8 cellular contexts compared by ENCODE assay signal in the genomic region with DNA sequence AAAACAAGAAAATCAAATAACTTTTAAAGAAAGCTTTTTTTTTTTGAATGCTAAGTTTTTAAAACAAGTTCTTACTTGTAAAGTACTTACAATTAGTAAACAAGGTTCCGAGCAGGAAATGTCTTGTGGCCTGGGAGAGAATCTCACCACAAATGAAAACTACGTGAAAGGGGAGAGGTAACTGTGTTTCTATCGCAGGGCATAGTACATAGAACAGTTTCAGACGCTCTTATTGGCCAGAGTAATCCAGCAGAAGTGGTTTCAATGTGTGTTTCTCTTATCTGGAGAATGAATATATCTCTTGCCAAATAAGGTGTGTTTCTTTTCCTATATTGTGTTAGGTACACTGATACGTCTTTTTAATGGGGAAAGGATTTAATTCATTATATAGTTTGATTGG. TPM values are rescaled to one million over a fixed set of nuclear protein-coding genes. Genes with fewer than 3 reads are reported as not detected.
DNase-seq lines count a peak whose midpoint lies in the region; ATAC-seq and TF ChIP-seq lines count a peak whose summit lies in the region.

A gene with protein sequence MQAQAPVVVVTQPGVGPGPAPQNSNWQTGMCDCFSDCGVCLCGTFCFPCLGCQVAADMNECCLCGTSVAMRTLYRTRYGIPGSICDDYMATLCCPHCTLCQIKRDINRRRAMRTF (minus strand): TSS at position 154 of the 400 bp plus-strand sequence. CDS start 6,808 bp downstream, outside the sequence.

- no peaks in the 10 kb centered on the region for H4K20me1 ChIP-seq in fibroblast of lung (ENCODE audit: control insufficient read depth, extremely low read depth, insufficient read depth, low read length)

- peak; percentile 72 for ATAC-seq in CD8-positive, alpha-beta T cell
- ATAC-seq in GM19351 (IDR thresholded peaks at IDR 0.05; ENCODE audit: unreplicated experiment) (peak; percentile 38), HG03432 (IDR thresholded peaks at IDR 0.05; ENCODE audit: unreplicated experiment) (peak; percentile 45)

- H3K79me2 ChIP-seq in fibroblast of lung (ENCODE audit: control insufficient read depth, insufficient read depth, low read length) = no peaks in the 10 kb centered on the region

- CTCF ChIA-PET in CD8-positive, alpha-beta T cell (lab: Charles Lee) = interaction anchor here (0.8 to 11.1 kb wide), 12 partner anchors 11 to 167 kb away, joined by 3 to 84 read pairs (median 4); partner anchors contain the start of gene COPS4

- POLR2A ChIA-PET in CD8-positive, alpha-beta T cell (lab: Charles Lee) = interaction anchor here (1.0 to 7.8 kb wide), 13 partner anchors 10 to 170 kb away, joined by 3 to 52 read pairs (median 5); partner anchors contain the start of genes COPS4 and COQ2

- no peaks in the 10 kb centered on the region for H3K36me3 ChIP-seq in CD8-positive, alpha-beta T cell (ENCODE audit: insufficient read depth, low read length)
- H3K36me3 ChIP-seq in fibroblast of lung (ENCODE audit: control insufficient read depth, insufficient read depth, low read length) = no peaks in the 10 kb centered on the region

- peaks cover 44% of the 10 kb centered on the region for H3K4me1 Mint-ChIP-seq in CD8-positive, alpha-beta T cell (ENCODE audit: low read depth)

- intact Hi-C loops in CD8-positive, alpha-beta T cell (cut with DNase I, micrococcal nuclease) = loop anchor here (1.0 to 10.0 kb wide), 3 partner anchors 98 to 340 kb away; partner anchors contain the start of genes LIN54 (in 2 of the 2), HELQ (in 1 of the 2) and MRPS18C (in 1 of the 2)

- peak within 1 kb of the TSS; percentile 78 for H3K4me3 ChIP-seq in CD8-positive, alpha-beta T cell (ENCODE audit: low read depth, low read length)
- no peak within 1 kb of the TSS for H3K4me3 ChIP-seq in fibroblast of lung (replicated peaks in 1 of 4; ENCODE audit: control extremely low read depth in 1 of 4, insufficient read depth in 1 of 4, low read depth in 3 of 4, low read length in 4 of 4)

- no peak within 1 kb of the TSS for H3K4me2 ChIP-seq in fibroblast of lung (ENCODE audit: extremely low read depth, insufficient read depth, low read length)

- H3K9ac ChIP-seq in fibroblast of lung (ENCODE audit: insufficient read depth, low read length) = no peak within 1 kb of the TSS

- peak within 1 kb of the TSS; percentile 97 for H3K27ac ChIP-seq in CD8-positive, alpha-beta T cell (ENCODE audit: low read depth, low read length)
- H3K27ac ChIP-seq in fibroblast of lung (ENCODE audit: insufficient read depth, low read length) = no peak within 1 kb of the TSS

- H2AFZ ChIP-seq in fibroblast of lung (ENCODE audit: low read length) = peak within 1 kb of the TSS; percentile 14

- no peaks in the 10 kb centered on the region for H3K27me3 Mint-ChIP-seq in CD8-positive, alpha-beta T cell (ENCODE audit: low read depth)

- peaks cover 32% of the 10 kb centered on the region for H3K4me1 ChIP-seq in CD8-positive, alpha-beta T cell (ENCODE audit: insufficient read depth, low read length)
- H3K4me1 ChIP-seq in fibroblast of lung (ENCODE audit: control insufficient read depth, extremely low read depth, insufficient read depth, low read length) = peaks cover 3% of the 10 kb centered on the region

- DNase-seq in CD8-positive, alpha-beta T cell = peak in 6 of 7 experiments; percentile 16 to 61 (median 42)
- DNase-seq in SKM-1 treated with dmso at 0.1 percent for 144 hours (lab: John Stamatoyannopoulos, UW; ENCODE audit: unreplicated experiment) (peak; percentile 76), fibroblast of lung (ENCODE audit: low read depth in 2 of 2) (peak in 1 of 2 donors; percentile 33), D341Med (ENCODE audit: low spot score) (no peak), NCI-H446 treated with DMSO at 0.1 percent for 48 hours (lab: John Stamatoyannopoulos, UW) (no peak)
- no peak for DNase-seq in stimulated activated CD8-positive, alpha-beta memory T cell treated with anti-CD3 and anti-CD28 coated beads, Interleukin-4, amount 100 ng/mL, for 48 hours

- H3K4me3 Mint-ChIP-seq in CD8-positive, alpha-beta T cell = peak within 1 kb of the TSS; percentile 99

- TF ChIP-seq CTCF in CD8-positive, alpha-beta T cell (IDR thresholded peaks at IDR 0.05) = no peak
- TF ChIP-seq CTCF in fibroblast of lung (conservative IDR thresholded peaks at IDR 0.05 in 1 of 2, IDR thresholded peaks at IDR 0.05 in 1 of 2; ENCODE audit: low read depth in 1 of 2, low read length in 2 of 2) = no peak

- no peaks in the 10 kb centered on the region for H3K27me3 ChIP-seq in CD8-positive, alpha-beta T cell (ENCODE audit: insufficient read depth, low read length)
- peaks cover 3% of the 10 kb centered on the region for H3K27me3 ChIP-seq in fibroblast of lung (ENCODE audit: control insufficient read depth, insufficient read depth, low read length)

- peaks cover 30% of the 10 kb centered on the region for H3K36me3 Mint-ChIP-seq in CD8-positive, alpha-beta T cell

- H3K27ac Mint-ChIP-seq in CD8-positive, alpha-beta T cell = peak within 1 kb of the TSS; percentile 97

- H3K9me3 ChIP-seq in CD8-positive, alpha-beta T cell (ENCODE audit: low read length) = no peaks in the 10 kb centered on the region
- no peaks in the 10 kb centered on the region for H3K9me3 ChIP-seq in fibroblast of lung (ENCODE audit: control insufficient read depth, insufficient read depth, low read depth, low read length)

- H3K9me3 Mint-ChIP-seq in CD8-positive, alpha-beta T cell = no peaks in the 10 kb centered on the region

RNA-seq across cellular contexts. Expression of the gene that starts here (rescaled TPM):
- total RNA-seq in CD8-positive, alpha-beta T cell = 100 to 1,000 TPM; 225 to 234 TPM
- under 0.01 and 0.33 TPM in 2 replicates for total RNA-seq in fibroblast of lung
- 0.29 and 0.79 TPM in 2 replicates for polyA plus RNA-seq in fibroblast of lung
- 0.21 and 0.54 TPM in 2 replicates for polyA plus RNA-seq in fibroblast of lung (2012)
- not detected in 2 replicates for polyA minus RNA-seq in fibroblast of lung (ENCODE audit: low replicate concordance)

Comparison
In these comparisons a context has a peak if more than half of its experiments do, and no peak if none do; other contexts are left out.
1. RNA of the gene that starts here (total RNA-seq): 225 to 234 TPM in CD8-positive, alpha-beta T cell; under 0.01 to 0.33 TPM in fibroblast of lung; every median in the first group is over 100 times any median in the second.
2. DNase-seq: peak in CD8-positive, alpha-beta T cell (6 of 7) and SKM-1 treated with dmso at 0.1 percent for 144 hours (single experiment); none in D341Med (single experiment), stimulated activated CD8-positive, alpha-beta memory T cell treated with anti-CD3 and anti-CD28 coated beads, Interleukin-4, amount 100 ng/mL, for 48 hours (single experiment) and NCI-H446 treated with DMSO at 0.1 percent for 48 hours (single experiment).
3. Peak in every context shown above with its lines, with median percentiles within 50 percentile points of each other: ATAC-seq.